1 cellular context compared by ENCODE assay signal in genomic region chr1:110962892-110963665, GRCh38.
TF ChIP-seq lines count a peak whose summit lies in the region.

No MANE protein-coding gene starts in this region.

TF ChIP-seq in HepG2, 621 proteins besides CTCF, POLR2A, EP300 and RAD21 (continued from another document and continues in another):
- TF ChIP-seq KDM4B (CRISPR knock-in tag; IDR thresholded peaks at IDR 0.05) (no peak), FLYWCH1 (CRISPR knock-in tag; IDR thresholded peaks at IDR 0.05) (no peak), HNF4A (CRISPR knock-in tag; IDR thresholded peaks at IDR 0.05) (no peak), HHEX (CRISPR knock-in tag; IDR thresholded peaks at IDR 0.05) (no peak), KLF12 (CRISPR knock-in tag; IDR thresholded peaks at IDR 0.05; ENCODE audit: borderline replicate concordance) (no peak), ZNF512B (CRISPR knock-in tag; IDR thresholded peaks at IDR 0.05; ENCODE audit: borderline replicate concordance) (no peak), ZBTB43 (CRISPR knock-in tag; conservative IDR thresholded peaks at IDR 0.05) (no peak; the same call in 1 of the 2 replicates), XBP1 (CRISPR knock-in tag; IDR thresholded peaks at IDR 0.05) (0 out of 2 replicates have a peak, but pooled peaks have one; percentile 5), ZUFSP (CRISPR knock-in tag; IDR thresholded peaks at IDR 0.05; ENCODE audit: borderline replicate concordance) (no peak), HOXA3 (CRISPR knock-in tag; IDR thresholded peaks at IDR 0.05) (peak; percentile 93), GTF3A (CRISPR knock-in tag; conservative IDR thresholded peaks at IDR 0.05) (no peak), FOSL1 (CRISPR knock-in tag; IDR thresholded peaks at IDR 0.05; ENCODE audit: borderline replicate concordance) (no peak), ZNF513 (CRISPR knock-in tag; conservative IDR thresholded peaks at IDR 0.05) (no peak), TOPORS (CRISPR knock-in tag; IDR thresholded peaks at IDR 0.05) (no peak), PAX8 (CRISPR knock-in tag; IDR thresholded peaks at IDR 0.05; ENCODE audit: borderline replicate concordance) (no peak), ZNF335 (CRISPR knock-in tag; IDR thresholded peaks at IDR 0.05) (0 out of 2 replicates have a peak, but pooled peaks have one; percentile 71), PCBP1 (IDR thresholded peaks at IDR 0.05; ENCODE audit: borderline replicate concordance, low read depth, low read length) (no peak), ZHX2 (IDR thresholded peaks at IDR 0.05; ENCODE audit: low read depth) (peak; percentile 62; the same call in 1 of the 2 replicates), ZHX2 (CRISPR knock-in tag; IDR thresholded peaks at IDR 0.05; ENCODE audit: borderline replicate concordance) (peak; percentile 79), PLRG1 (conservative IDR thresholded peaks at IDR 0.05) (no peak), SRSF9 (IDR thresholded peaks at IDR 0.05; ENCODE audit: borderline replicate concordance, insufficient read depth, low read depth, low read length, poor library complexity, severe bottlenecking) (no peak), ZGPAT (CRISPR knock-in tag; IDR thresholded peaks at IDR 0.05) (peak; percentile 22; the same call in 1 of the 2 replicates), ARID5B (CRISPR knock-in tag; IDR thresholded peaks at IDR 0.05) (peak; percentile 46), ZNF674 (CRISPR knock-in tag; IDR thresholded peaks at IDR 0.05; ENCODE audit: low read depth) (no peak), RBFOX2 (IDR thresholded peaks at IDR 0.05; ENCODE audit: low read depth, low read length) (no peak), ZNF746 (CRISPR knock-in tag; IDR thresholded peaks at IDR 0.05) (peak; percentile 71; the same call in 1 of the 2 replicates), ZNF572 (CRISPR knock-in tag; IDR thresholded peaks at IDR 0.05) (peak; percentile 82; the same call in 1 of the 2 replicates), ZNF788 (CRISPR knock-in tag; IDR thresholded peaks at IDR 0.05; ENCODE audit: borderline replicate concordance) (0 out of 2 replicates have a peak, but pooled peaks have one; percentile 0), ZNF720 (CRISPR knock-in tag; IDR thresholded peaks at IDR 0.05) (no peak), ERF (CRISPR knock-in tag; IDR thresholded peaks at IDR 0.05) (no peak; the same call in 1 of the 2 replicates), ZBTB26 (CRISPR knock-in tag; IDR thresholded peaks at IDR 0.05; ENCODE audit: borderline replicate concordance) (0 out of 2 replicates have a peak, but pooled peaks have one; percentile 38), ZNF775 (CRISPR knock-in tag; IDR thresholded peaks at IDR 0.05; ENCODE audit: borderline replicate concordance) (peak; percentile 39; the same call in 1 of the 2 replicates), ATF6 (CRISPR knock-in tag; conservative IDR thresholded peaks at IDR 0.05) (no peak)
